Comparison of ENCODE assay signal across 19 cellular contexts in genomic region chr3:189797103-189797850, GRCh38.
DNase-seq lines count a peak whose midpoint lies in the region; ATAC-seq and TF ChIP-seq lines count a peak whose summit lies in the region.
"Had no signal": no experiment of that assay in that cellular context is flagged by ENCODE, and none has a peak within 500 bp of the region (broad histone marks: within the 10 kb centered on the region; RNA-seq: fewer than 3 reads in every experiment).

No MANE protein-coding gene starts in this region.

- peak overlapping the region; percentile 32 for H2AFZ ChIP-seq in osteoblast (ENCODE audit: low read length)

- ATAC-seq in GM19397 (IDR thresholded peaks at IDR 0.05; ENCODE audit: unreplicated experiment), result no peak
- ATAC-seq: GM12878 had no signal

- no peak for TF ChIP-seq CTCF in A673 (conservative IDR thresholded peaks at IDR 0.05; ENCODE audit: low read depth, low read length)
- TF ChIP-seq CTCF in osteoblast (IDR thresholded peaks at IDR 0.05; ENCODE audit: extremely low read depth, low read depth, low read length), result no peak

- POLR2A ChIA-PET in A673 (lab: Charles Lee; ENCODE audit: low non-redundant PET), result no interaction called here
- POLR2A ChIA-PET in activated CD4-positive, alpha-beta memory T cell treated with anti-CD3 and anti-CD28 coated beads for 36 hours (lab: Charles Lee), result no interaction called here

- no peaks in the 10 kb centered on the region for H3K79me2 ChIP-seq in osteoblast (ENCODE audit: insufficient read depth, low read length)

- intact Hi-C loops in A673 (cut with micrococcal nuclease; ENCODE audit: unreplicated experiment), result loop anchor here (10.0 kb wide), 1 partner anchor 522 kb away; no protein-coding TSS in a partner anchor
- intact Hi-C loops in activated CD4-positive, alpha-beta memory T cell treated with anti-CD3 and anti-CD28 coated beads for 36 hours (cut with micrococcal nuclease), result no loop called here

- H3K4me1 ChIP-seq in A673 (ENCODE audit: insufficient read depth, low read length, poor library complexity, severe bottlenecking) (peaks cover 55% of the 10 kb centered on the region), esophagus (ENCODE audit: control insufficient read depth in 2 of 2, insufficient read depth in 2 of 2, low read length in 1 of 2) (no peaks in the 10 kb centered on the region), osteoblast (ENCODE audit: insufficient read depth, low read length) (no peaks in the 10 kb centered on the region)
- H3K4me1 ChIP-seq: Peyer's patch had no signal

- no peaks in the 10 kb centered on the region for H3K9me3 ChIP-seq in A673 (ENCODE audit: low read depth, low read length, poor library complexity, severe bottlenecking)
- no peaks in the 10 kb centered on the region for H3K9me3 ChIP-seq in esophagus (ENCODE audit: control insufficient read depth in 2 of 2, insufficient read depth in 1 of 2, low read depth in 1 of 2, low read length in 1 of 2)
- no peaks in the 10 kb centered on the region for H3K9me3 ChIP-seq in osteoblast (ENCODE audit: low read depth, low read length)
- H3K9me3 ChIP-seq: Peyer's patch had no signal

- H3K4me3 ChIP-seq in A673 (ENCODE audit: low read depth, low read length, poor library complexity, severe bottlenecking) (no peak overlapping the region), esophagus (ENCODE audit: low read depth in 1 of 2, low read length in 2 of 2) (no peak overlapping the region), osteoblast (ENCODE audit: insufficient read depth, low read length) (no peak overlapping the region)
- H3K4me3 ChIP-seq: GM12878, Peyer's patch had no signal

- DNase-seq in A673 (ENCODE audit: low spot score) (peak; percentile 89), NCI-H82 treated with DMSO at 0.1 percent for 48 hours (lab: John Stamatoyannopoulos, UW; ENCODE audit: unreplicated experiment) (peak; percentile 21), osteoblast (ENCODE audit: insufficient read length, low spot score, missing footprints) (no peak), EL (no peak), A172 (ENCODE audit: low spot score) (no peak)
- DNase-seq in activated CD4-positive, alpha-beta memory T cell treated with anti-CD3 and anti-CD28 coated beads for 36 hours, result no peak
- DNase-seq: COR-L47, MV-4-11, NCI-H1417 treated with DMSO at 0.1 percent for 48 hours, NCI-H2081 treated with DMSO at 0.1 percent for 48 hours, NCI-H226, NCI-H526, Peyer's patch, SHP77 had no signal

- H3K4me2 ChIP-seq in osteoblast (ENCODE audit: insufficient read depth, low read length), result no peak overlapping the region

- no peak overlapping the region for H3K27ac Mint-ChIP-seq in activated CD4-positive, alpha-beta memory T cell treated with anti-CD3 and anti-CD28 coated beads for 36 hours
- H3K27ac Mint-ChIP-seq: CD14-positive monocyte had no signal

- no peaks in the 10 kb centered on the region for H3K36me3 Mint-ChIP-seq in activated CD4-positive, alpha-beta memory T cell treated with anti-CD3 and anti-CD28 coated beads for 36 hours
- H3K36me3 Mint-ChIP-seq: CD14-positive monocyte, IgD-negative memory B cell had no signal

- peaks cover 2% of the 10 kb centered on the region for H3K4me1 Mint-ChIP-seq in activated CD4-positive, alpha-beta memory T cell treated with anti-CD3 and anti-CD28 coated beads for 36 hours (ENCODE audit: low read depth)
- H3K4me1 Mint-ChIP-seq: CD14-positive monocyte had no signal

- no peaks in the 10 kb centered on the region for H4K20me1 ChIP-seq in osteoblast (ENCODE audit: insufficient read depth, low read length)

- CTCF ChIA-PET in A673 (lab: Charles Lee), result no interaction called here
- CTCF ChIA-PET in activated CD4-positive, alpha-beta memory T cell treated with anti-CD3 and anti-CD28 coated beads for 36 hours (lab: Charles Lee), result interaction anchor here (0.5 to 0.7 kb wide), 2 partner anchors 10 to 1748 kb away, joined by 3 read pairs; no protein-coding TSS in a partner anchor

- H3K9me3 Mint-ChIP-seq in activated CD4-positive, alpha-beta memory T cell treated with anti-CD3 and anti-CD28 coated beads for 36 hours, result no peaks in the 10 kb centered on the region
- H3K9me3 Mint-ChIP-seq: IgD-negative memory B cell had no signal

- H3K36me3 ChIP-seq in A673 (ENCODE audit: insufficient read depth, low read length, poor library complexity, severe bottlenecking) (no peaks in the 10 kb centered on the region), esophagus (ENCODE audit: control insufficient read depth in 2 of 2, insufficient read depth in 2 of 2, low read length in 1 of 2) (no peaks in the 10 kb centered on the region), osteoblast (ENCODE audit: insufficient read depth, low read length) (no peaks in the 10 kb centered on the region)
- H3K36me3 ChIP-seq: Peyer's patch had no signal

- no peaks in the 10 kb centered on the region for H3K27me3 Mint-ChIP-seq in activated CD4-positive, alpha-beta memory T cell treated with anti-CD3 and anti-CD28 coated beads for 36 hours

- BruUV-seq in A673 (replicated peaks; lab: Mats Ljungman, UMichigan), result no TSS peak

- H3K27ac ChIP-seq in A673 (ENCODE audit: low read depth, low read length, poor library complexity, severe bottlenecking) (peak overlapping the region; percentile 62), esophagus (ENCODE audit: low read depth in 2 of 2, low read length in 1 of 2) (peak overlapping the region; percentile 83 to 85), osteoblast (ENCODE audit: low read depth, low read length) (no peak overlapping the region)
- H3K27ac ChIP-seq: Peyer's patch had no signal

- H3K27me3 ChIP-seq in A673 (replicated peaks; ENCODE audit: insufficient read depth, low read depth, low read length, poor library complexity) (no peaks in the 10 kb centered on the region), esophagus (ENCODE audit: control insufficient read depth in 1 of 2, insufficient read depth in 2 of 2, low read length in 2 of 2) (no peaks in the 10 kb centered on the region), osteoblast (ENCODE audit: insufficient read depth, low read length) (no peaks in the 10 kb centered on the region)
- H3K27me3 ChIP-seq: Peyer's patch had no signal

- 48 to 61% methylated on average over 5 of the region's 5 CpGs for WGBS in esophagus, 2 donors

- no peak overlapping the region for H3K4me3 Mint-ChIP-seq in activated CD4-positive, alpha-beta memory T cell treated with anti-CD3 and anti-CD28 coated beads for 36 hours
- H3K4me3 Mint-ChIP-seq: CD14-positive monocyte, IgD-negative memory B cell had no signal

Comparison
In these comparisons a context has a peak if more than half of its experiments do, and no peak if none do; other contexts are left out.
1. DNase-seq: peak in A673 (single experiment) and NCI-H82 treated with DMSO at 0.1 percent for 48 hours (single experiment); none in osteoblast (single experiment), activated CD4-positive, alpha-beta memory T cell treated with anti-CD3 and anti-CD28 coated beads for 36 hours (single experiment), EL (single experiment) and A172 (single experiment).